ENCODE assay signal across 12 cellular contexts in the genomic region with DNA sequence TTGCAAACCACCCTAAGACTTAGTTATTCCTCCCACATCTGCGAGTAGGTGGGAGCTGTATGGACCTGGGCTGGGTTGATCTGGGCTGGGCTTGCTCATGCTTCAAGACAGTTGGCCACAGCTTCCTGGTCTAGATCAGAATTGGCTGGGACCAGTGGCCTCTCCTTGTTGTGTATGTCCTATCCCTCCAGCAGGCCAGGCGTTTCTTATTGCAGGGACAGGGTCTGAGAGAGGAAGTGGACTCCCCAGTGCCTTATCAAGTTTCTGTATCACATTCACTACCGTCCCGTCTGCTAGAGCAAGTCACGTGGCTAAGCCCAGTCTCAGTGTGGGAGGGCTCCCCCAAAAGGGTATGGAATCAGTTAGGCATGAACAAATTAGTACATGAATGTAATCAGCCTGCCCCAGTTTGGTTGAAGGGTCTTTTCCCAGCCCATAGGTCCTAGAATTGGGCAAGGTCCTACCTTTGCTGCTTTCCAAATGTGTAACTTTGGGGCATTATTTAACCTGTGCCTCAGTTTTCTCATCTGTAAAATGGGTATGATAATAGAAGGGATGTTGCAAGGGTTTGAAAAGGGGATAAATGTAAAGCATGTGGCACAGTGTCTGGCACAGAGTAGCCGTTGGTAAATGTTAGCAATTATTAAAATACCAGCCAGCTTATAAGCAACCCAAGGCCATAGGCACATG. TPM values are rescaled to one million over a fixed set of nuclear protein-coding genes. Genes with fewer than 3 reads are reported as not detected.
DNase-seq lines count a peak whose midpoint lies in the region; ATAC-seq and TF ChIP-seq lines count a peak whose summit lies in the region.
"Had no signal": no experiment of that assay in that cellular context is flagged by ENCODE, and none has a peak within 500 bp of the region (broad histone marks: within the 10 kb centered on the region; RNA-seq: fewer than 3 reads in every experiment).

No MANE protein-coding gene starts in this region.

- no peak overlapping the region for H3K27ac ChIP-seq in CD4-positive, CD25-positive, alpha-beta regulatory T cell (ENCODE audit: insufficient read depth, low read length, poor library complexity, severe bottlenecking)
- H3K27ac ChIP-seq in esophagus squamous epithelium: peak overlapping the region; percentile 51 to 87 (median 74)

- H3K27me3 Mint-ChIP-seq in CD4-positive, CD25-positive, alpha-beta regulatory T cell: no peaks in the 10 kb centered on the region

- no peaks in the 10 kb centered on the region for H3K9me3 ChIP-seq in CD4-positive, CD25-positive, alpha-beta regulatory T cell (ENCODE audit: control insufficient read depth in 2 of 2, low read length in 2 of 2)
- H3K9me3 ChIP-seq in esophagus squamous epithelium: no peaks in the 10 kb centered on the region
- H3K9me3 ChIP-seq: BE2C had no signal

- H3K27me3 ChIP-seq in CD4-positive, CD25-positive, alpha-beta regulatory T cell (ENCODE audit: control insufficient read depth, insufficient read depth, low read length): no peaks in the 10 kb centered on the region
- no peaks in the 10 kb centered on the region for H3K27me3 ChIP-seq in esophagus squamous epithelium
- H3K27me3 ChIP-seq: BE2C had no signal

- peaks cover 0 to 2% (median 0%) of the 10 kb centered on the region in 7 donors for H3K9me3 Mint-ChIP-seq in CD4-positive, CD25-positive, alpha-beta regulatory T cell

- H3K4me1 ChIP-seq in CD4-positive, CD25-positive, alpha-beta regulatory T cell (ENCODE audit: control insufficient read depth, insufficient read depth, low read length, poor library complexity, severe bottlenecking): peaks cover 12% of the 10 kb centered on the region
- peaks cover 8 to 74% (median 24%) of the 10 kb centered on the region in 3 donors for H3K4me1 ChIP-seq in esophagus squamous epithelium
- H3K4me1 ChIP-seq: BE2C had no signal

- peaks cover 7% of the 10 kb centered on the region for H3K36me3 Mint-ChIP-seq in CD4-positive, CD25-positive, alpha-beta regulatory T cell

- H3K4me3 ChIP-seq in CD4-positive, CD25-positive, alpha-beta regulatory T cell (ENCODE audit: low read depth, low read length): no peak overlapping the region
- H3K4me3 ChIP-seq in esophagus squamous epithelium: no peak overlapping the region

- no peak for TF ChIP-seq POLR2A in esophagus squamous epithelium (IDR thresholded peaks at IDR 0.05)

- H3K4me1 Mint-ChIP-seq in CD4-positive, CD25-positive, alpha-beta regulatory T cell: peaks cover 4 to 25% (median 14%) of the 10 kb centered on the region in 4 donors

- ATAC-seq in CD4-positive, CD25-positive, alpha-beta regulatory T cell (ENCODE audit: low read depth in 2 of 2): no peak
- ATAC-seq in GM18868 (IDR thresholded peaks at IDR 0.05; ENCODE audit: unreplicated experiment) (peak; percentile 78), HG03378 (IDR thresholded peaks at IDR 0.05; ENCODE audit: unreplicated experiment) (peak; percentile 50)

- 39 to 63% methylated on average over 6 of the region's 6 CpGs for WGBS in esophagus squamous epithelium, 2 donors

- H3K36me3 ChIP-seq in CD4-positive, CD25-positive, alpha-beta regulatory T cell (ENCODE audit: control insufficient read depth, insufficient read depth, low read length): no peaks in the 10 kb centered on the region
- H3K36me3 ChIP-seq in esophagus squamous epithelium: no peaks in the 10 kb centered on the region
- H3K36me3 ChIP-seq: BE2C had no signal

- no peak overlapping the region for H3K4me3 Mint-ChIP-seq in CD4-positive, CD25-positive, alpha-beta regulatory T cell

- TF ChIP-seq CTCF in esophagus squamous epithelium (IDR thresholded peaks at IDR 0.05): no peak

- H3K27ac Mint-ChIP-seq in CD4-positive, CD25-positive, alpha-beta regulatory T cell: peak overlapping the region in 2 of 3 donors; percentile 21 to 42

- intact Hi-C loops in esophagus squamous epithelium (cut with DNase I): no loop called here

- DNase-seq in CD4-positive, CD25-positive, alpha-beta regulatory T cell: peak in 1 of 3 donors; percentile 10
- DNase-seq in esophagus squamous epithelium (lab: John Stamatoyannopoulos, UW): no peak
- DNase-seq in DMS 273 (lab: John Stamatoyannopoulos, UW; ENCODE audit: unreplicated experiment): no peak
- no peak for DNase-seq in stimulated activated CD4-positive, alpha-beta T cell treated with anti-CD3 and anti-CD28 coated beads, Interleukin-4, amount 100 ng/mL, for 1 hour
- DNase-seq in central memory CD4-positive, alpha-beta T cell: no peak
- DNase-seq in NCI-H345 (lab: John Stamatoyannopoulos, UW): no peak
- DNase-seq: BE2C, NCI-H1092, NCI-H69, small intestine had no signal

RNA-seq across cellular contexts. Expression of a gene that starts 36.0 kb away (rescaled TPM):
- total RNA-seq in CD4-positive, CD25-positive, alpha-beta regulatory T cell: 2.4 TPM
- under 1 TPM in 3 of 4 donors, not detected in 1; 0.10 to 0.76 (median 0.54) TPM for polyA plus RNA-seq in CD4-positive, CD25-positive, alpha-beta regulatory T cell
- 10 to 100 TPM in 1 of 4 donors, 1 to 10 TPM in 3; 1.1 to 10.5 (median 3.1) TPM for total RNA-seq in esophagus squamous epithelium

Comparison
In these comparisons a context has a peak if more than half of its experiments do, and no peak if none do; other contexts are left out.
1. ATAC-seq: peak in GM18868 (single experiment) and HG03378 (single experiment); none in CD4-positive, CD25-positive, alpha-beta regulatory T cell (0 of 2).